ENCODE assay signal across 8 cellular contexts in genomic region chr17:45235071-45236001, GRCh38. TPM values are rescaled to one million over a fixed set of nuclear protein-coding genes. Genes with fewer than 3 reads are reported as not detected.
DNase-seq lines count a peak whose midpoint lies in the region; ATAC-seq and TF ChIP-seq lines count a peak whose summit lies in the region.

No MANE protein-coding gene starts in this region.

- H3K27ac ChIP-seq in KMS-11 (peak overlapping the region; percentile 21; the same call in 1 of the 2 replicates), SK-N-SH (ENCODE audit: low read depth in 2 of 2, low read length in 1 of 2) (no peak overlapping the region)

- TF ChIP-seq CTCF in KMS-11 (conservative IDR thresholded peaks at IDR 0.05; ENCODE audit: low read depth, low read length), result peak; percentile 97
- TF ChIP-seq CTCF in SK-N-SH (IDR thresholded peaks at IDR 0.05), result peak; percentile 83
- TF ChIP-seq CTCF in progenitor cell of endocrine pancreas (IDR thresholded peaks at IDR 0.05; ENCODE audit: unreplicated experiment), result peak; percentile 83

- H3K9ac ChIP-seq in KMS-11 (no peak overlapping the region), SK-N-SH (no peak overlapping the region)

- intact Hi-C loops in Right ventricle myocardium superior (cut with DNase I), result no loop called here

- H4K20me1 ChIP-seq in KMS-11 (ENCODE audit: insufficient read depth), result no peaks in the 10 kb centered on the region
- no peaks in the 10 kb centered on the region for H4K20me1 ChIP-seq in SK-N-SH (ENCODE audit: insufficient read depth)

- no peaks in the 10 kb centered on the region for H3F3A ChIP-seq in SK-N-SH (replicated peaks; ENCODE audit: insufficient read depth)

- peak; percentile 65 for TF ChIP-seq RAD21 in SK-N-SH (IDR thresholded peaks at IDR 0.05; ENCODE audit: low read length)

- H3K9me3 Mint-ChIP-seq in progenitor cell of endocrine pancreas (ENCODE audit: low read depth), result no peaks in the 10 kb centered on the region

- H3K4me3 Mint-ChIP-seq in progenitor cell of endocrine pancreas (ENCODE audit: low read depth), result no peak overlapping the region

- POLR2A ChIA-PET in SK-N-SH (lab: Yijun Ruan, JAX), result no interaction called here

- no peaks in the 10 kb centered on the region for H3K27me3 ChIP-seq in KMS-11 (ENCODE audit: insufficient read depth, low read depth)
- H3K27me3 ChIP-seq in SK-N-SH (ENCODE audit: insufficient read depth), result no peaks in the 10 kb centered on the region

- H3K4me1 ChIP-seq in KMS-11 (ENCODE audit: low read depth, poor library complexity, severe bottlenecking), result peaks cover 79% of the 10 kb centered on the region
- peaks cover 4 to 15% of the 10 kb centered on the region in 2 experiments; a peak in 2 of 4 replicates for H3K4me1 ChIP-seq in SK-N-SH (ENCODE audit: control insufficient read depth in 1 of 2, insufficient read depth in 2 of 2, low read depth in 1 of 2, low read length in 1 of 2)

- peaks cover 49% of the 10 kb centered on the region for H3K79me2 ChIP-seq in KMS-11 (ENCODE audit: insufficient read depth, low read depth)
- H3K79me2 ChIP-seq in SK-N-SH (ENCODE audit: insufficient read depth), result no peaks in the 10 kb centered on the region

- ATAC-seq in Right ventricle myocardium superior (ENCODE audit: poor library complexity) (peak; percentile 64), HG03097 (IDR thresholded peaks at IDR 0.05; ENCODE audit: low FRiP score, unreplicated experiment) (no peak), HG03045 (IDR thresholded peaks at IDR 0.05; ENCODE audit: unreplicated experiment) (no peak)

- no peaks in the 10 kb centered on the region for H3K9me2 ChIP-seq in SK-N-SH

- no peaks in the 10 kb centered on the region for H3K36me3 Mint-ChIP-seq in progenitor cell of endocrine pancreas (ENCODE audit: insufficient read depth)

- CTCF ChIA-PET in SK-N-SH (lab: Yijun Ruan, JAX), result interaction anchor here (0.6 to 11.1 kb wide), 35 partner anchors 10 to 637 kb away, joined by 3 to 232 read pairs (median 6); partner anchors contain the start of genes ACBD4, FMNL1, HEXIM1 and MAP3K14

- peaks cover 2% of the 10 kb centered on the region; the same call in 1 of the 2 replicates for H3K36me3 ChIP-seq in KMS-11 (ENCODE audit: insufficient read depth)
- H3K36me3 ChIP-seq in SK-N-SH (replicated peaks in 1 of 2; ENCODE audit: control insufficient read depth in 1 of 2, insufficient read depth in 2 of 2, low read length in 1 of 2), result no peaks in the 10 kb centered on the region

- no peak overlapping the region for H3K27ac Mint-ChIP-seq in progenitor cell of endocrine pancreas

- H3K4me2 ChIP-seq in KMS-11 (peak overlapping the region; percentile 5; the same call in 1 of the 2 replicates), SK-N-SH (no peak overlapping the region)

- peak; percentile 23 for DNase-seq in DMS153 treated with DMSO at 0.1 percent for 48 hours (lab: John Stamatoyannopoulos, UW; ENCODE audit: unreplicated experiment)
- peak; percentile 81 for DNase-seq in SK-N-SH
- peak; percentile 79 for DNase-seq in activated naive CD4-positive, alpha-beta T cell treated with anti-CD3 and anti-CD28 coated beads, Interleukin-2, amount 50 U/mL, for 16 hours
- DNase-seq in Right ventricle myocardium superior, result peak; percentile 88
- peak; percentile 56 for DNase-seq in progenitor cell of endocrine pancreas (ENCODE audit: low spot score, unreplicated experiment)

- H3K27me3 Mint-ChIP-seq in progenitor cell of endocrine pancreas, result peaks cover 67% of the 10 kb centered on the region

- H3K4me1 Mint-ChIP-seq in progenitor cell of endocrine pancreas (ENCODE audit: low read depth), result no peaks in the 10 kb centered on the region

- no peaks in the 10 kb centered on the region for H3K9me3 ChIP-seq in SK-N-SH

- 23% methylated on average over 9 of the region's 9 CpGs for WGBS in SK-N-SH (ENCODE audit: low lambda C conversion rate)

- H3K4me3 ChIP-seq in KMS-11 (IDR thresholded peaks at IDR 0.05; ENCODE audit: insufficient read depth, low read depth, low read length) (no peak overlapping the region), SK-N-SH (ENCODE audit: low read depth in 2 of 2, low read length in 1 of 2) (no peak overlapping the region)

- H2AFZ ChIP-seq in KMS-11 (ENCODE audit: low read depth) (no peak overlapping the region), SK-N-SH (ENCODE audit: low read depth) (no peak overlapping the region)

- no peak for TF ChIP-seq EP300 in SK-N-SH (IDR thresholded peaks at IDR 0.05; ENCODE audit: borderline replicate concordance in 1 of 2, low read depth in 1 of 2, low read length in 1 of 2)

TF ChIP-seq in SK-N-SH, 30 proteins besides CTCF, POLR2A, EP300 and RAD21:
- no peak for TF ChIP-seq TCF12 (IDR thresholded peaks at IDR 0.05)
- TF ChIP-seq SMC3 (IDR thresholded peaks at IDR 0.05; ENCODE audit: low read depth, low read length), result peak; percentile 74
TF ChIP-seq in SK-N-SH: peak in this region for 1.

RNA-seq across cellular contexts. Expression of gene FMNL1, which starts 13.7 kb away (rescaled TPM):
- polyA plus RNA-seq in SK-N-SH (2012; rRNA removed), result 1.5 and 2.8 TPM in 2 replicates
- polyA plus RNA-seq in SK-N-SH (2012; cell fraction: cytosol; rRNA removed), result 1.6 and 2.7 TPM in 2 replicates
- polyA plus RNA-seq in SK-N-SH (2012; cell fraction: nucleus; rRNA removed), result 7.1 and 9.0 TPM in 2 replicates
- total RNA-seq in Right ventricle myocardium superior (12.0 TPM), progenitor cell of endocrine pancreas (3.2 and 3.3 TPM in 2 replicates)

RNA-seq across cellular contexts. Expression of gene SPATA32, which starts 26.6 kb away (rescaled TPM):
- 0.08 TPM in 1 of 2 replicates, not detected in the other for polyA plus RNA-seq in SK-N-SH (2012; rRNA removed)
- polyA plus RNA-seq in SK-N-SH (2012; cell fraction: cytosol; rRNA removed), result not detected in 2 replicates
- 0.10 TPM in 1 of 2 replicates, not detected in the other for polyA plus RNA-seq in SK-N-SH (2012; cell fraction: nucleus; rRNA removed)
- total RNA-seq in Right ventricle myocardium superior (not detected), progenitor cell of endocrine pancreas (0.24 TPM in 1 of 2 replicates, not detected in the other)

Comparison
In these comparisons a context has a peak if more than half of its experiments do, and no peak if none do; other contexts are left out.
1. DNase-seq: peak in every context shown above with its lines; median percentile 88 in Right ventricle myocardium superior; 81 in SK-N-SH; 79 in activated naive CD4-positive, alpha-beta T cell treated with anti-CD3 and anti-CD28 coated beads, Interleukin-2, amount 50 U/mL, for 16 hours; 56 in progenitor cell of endocrine pancreas; 23 in DMS153 treated with DMSO at 0.1 percent for 48 hours.